In genomic region chrX:154548028-154548316, GRCh38 we compare ENCODE assay signal across 8 cellular contexts. TPM values are rescaled to one million over a fixed set of nuclear protein-coding genes. Genes with fewer than 3 reads are reported as not detected.
DNase-seq lines count a peak whose midpoint lies in the region.

No MANE protein-coding gene starts in this region.

- peak overlapping the region; percentile 96 for H3K4me3 Mint-ChIP-seq in T-helper 2 cell treated with Interferon-gamma antibody and Interleukin-4, amounts not matched to agents 5 μg/mL and 100 μg/mL, for 36 hours
- peak overlapping the region; percentile 98 for H3K4me3 Mint-ChIP-seq in activated naive CD8-positive, alpha-beta T cell
- peak overlapping the region; percentile 86 to 93 (median 92) for H3K4me3 Mint-ChIP-seq in immature natural killer cell

- H3K27me3 Mint-ChIP-seq in T-helper 2 cell treated with Interferon-gamma antibody and Interleukin-4, amounts not matched to agents 5 μg/mL and 100 μg/mL, for 36 hours (ENCODE audit: low read depth): no peaks in the 10 kb centered on the region
- no peaks in the 10 kb centered on the region for H3K27me3 Mint-ChIP-seq in activated naive CD8-positive, alpha-beta T cell
- H3K27me3 Mint-ChIP-seq in immature natural killer cell (ENCODE audit: low read depth in 3 of 3): peaks cover 3 to 10% (median 6%) of the 10 kb centered on the region in 3 donors

- H3K9me3 Mint-ChIP-seq in T-helper 2 cell treated with Interferon-gamma antibody and Interleukin-4, amounts not matched to agents 5 μg/mL and 100 μg/mL, for 36 hours: no peaks in the 10 kb centered on the region
- H3K9me3 Mint-ChIP-seq in activated naive CD8-positive, alpha-beta T cell (ENCODE audit: low read depth): no peaks in the 10 kb centered on the region
- H3K9me3 Mint-ChIP-seq in immature natural killer cell: no peaks in the 10 kb centered on the region

- H3K27ac Mint-ChIP-seq in T-helper 2 cell treated with Interferon-gamma antibody and Interleukin-4, amounts not matched to agents 5 μg/mL and 100 μg/mL, for 36 hours: peak overlapping the region; percentile 93
- peak overlapping the region; percentile 94 for H3K27ac Mint-ChIP-seq in activated naive CD8-positive, alpha-beta T cell
- peak overlapping the region; percentile 89 to 97 (median 93) for H3K27ac Mint-ChIP-seq in immature natural killer cell

- H3K27ac ChIP-seq in substantia nigra (ENCODE audit: low read depth, low read length, poor library complexity, severe bottlenecking): peak overlapping the region; percentile 82

- H3K4me1 Mint-ChIP-seq in T-helper 2 cell treated with Interferon-gamma antibody and Interleukin-4, amounts not matched to agents 5 μg/mL and 100 μg/mL, for 36 hours (ENCODE audit: low read depth): peaks cover 25% of the 10 kb centered on the region
- H3K4me1 Mint-ChIP-seq in activated naive CD8-positive, alpha-beta T cell (ENCODE audit: low read depth): peaks cover 49% of the 10 kb centered on the region
- H3K4me1 Mint-ChIP-seq in immature natural killer cell: peaks cover 46 to 59% of the 10 kb centered on the region in 2 donors

- peaks cover 34% of the 10 kb centered on the region for H3K36me3 Mint-ChIP-seq in T-helper 2 cell treated with Interferon-gamma antibody and Interleukin-4, amounts not matched to agents 5 μg/mL and 100 μg/mL, for 36 hours (ENCODE audit: low read depth)
- H3K36me3 Mint-ChIP-seq in activated naive CD8-positive, alpha-beta T cell: no peaks in the 10 kb centered on the region
- H3K36me3 Mint-ChIP-seq in immature natural killer cell: peaks cover 0 to 8% (median under 1%) of the 10 kb centered on the region in 3 donors

- DNase-seq in T-helper 2 cell treated with Interferon-gamma antibody and Interleukin-4, amounts not matched to agents 5 μg/mL and 100 μg/mL, for 36 hours (ENCODE audit: low spot score): no peak
- DNase-seq in T-helper 2 cell (no peak), immature natural killer cell (no peak), substantia nigra (lab: John Stamatoyannopoulos, UW) (no peak), medulla oblongata (ENCODE audit: extremely low spot score) (no peak), NCI-H187 (lab: John Stamatoyannopoulos, UW) (no peak), MV-4-11 (lab: John Stamatoyannopoulos, UW) (no peak)

RNA-seq across cellular contexts. Expression of gene IKBKG, which starts 0.6 kb away (rescaled TPM):
- 10 to 100 TPM; 41.4 to 69.4 (median 45.9) TPM for polyA plus RNA-seq in immature natural killer cell

RNA-seq across cellular contexts. Expression of gene G6PD, which starts 1.3 kb away (rescaled TPM):
- polyA plus RNA-seq in immature natural killer cell: 10 to 100 TPM; 10.5 to 24.9 (median 12.1) TPM

RNA-seq across cellular contexts. Expression of gene FAM3A, which starts 31.9 kb away (rescaled TPM):
- polyA plus RNA-seq in immature natural killer cell: 10 to 100 TPM; 27.1 to 31.3 (median 30.1) TPM

RNA-seq across cellular contexts. Expression of gene CTAG1A, which starts 37.0 kb away (rescaled TPM):
- polyA plus RNA-seq in immature natural killer cell: not detected

RNA-seq across cellular contexts. Expression of gene SLC10A3, which starts 57.5 kb away (rescaled TPM):
- polyA plus RNA-seq in immature natural killer cell: 100 to 1,000 TPM in 1 of 3 donors, 10 to 100 TPM in 2; 53.1 to 110 (median 91.1) TPM
